In the genomic region with DNA sequence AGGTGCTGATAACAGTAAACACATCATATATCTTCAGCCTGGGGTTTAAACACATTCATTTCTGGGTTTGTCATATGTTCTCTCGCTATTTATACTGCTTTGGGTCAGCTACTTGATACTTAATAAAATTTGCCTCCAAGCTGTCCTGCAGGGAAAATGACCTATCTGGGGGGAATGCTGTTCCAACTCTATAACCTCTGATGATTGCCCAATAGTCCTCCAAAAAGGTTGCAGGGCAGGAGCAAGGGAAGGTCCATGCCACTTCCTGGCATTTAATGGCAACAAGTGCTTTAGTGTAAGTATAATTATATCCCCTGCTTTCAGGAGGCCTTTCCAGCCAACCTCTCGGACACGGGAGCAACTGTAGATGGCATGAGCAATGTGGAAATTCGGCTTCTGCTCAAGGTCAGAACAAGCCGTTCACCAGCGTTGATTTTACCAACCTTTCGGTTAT, we compare ENCODE assay signal across 15 cellular contexts.
DNase-seq lines count a peak whose midpoint lies in the region; ATAC-seq and TF ChIP-seq lines count a peak whose summit lies in the region.
"Had no signal": no experiment of that assay in that cellular context is flagged by ENCODE, and none has a peak within 500 bp of the region (broad histone marks: within the 10 kb centered on the region; RNA-seq: fewer than 3 reads in every experiment).

No MANE protein-coding gene starts in this region.

- DNase-seq in SK-N-MC (ENCODE audit: low read depth, low spot score): no peak
- DNase-seq in foreskin fibroblast: peak; percentile 49 to 65
- no peak for DNase-seq in lung (ENCODE audit: low spot score)
- DNase-seq in NCI-H2227 treated with DMSO at 0.1 percent for 48 hours (lab: John Stamatoyannopoulos, UW): no peak
- no peak for DNase-seq in NCI-H1105 treated with DMSO at 0.1 percent for 48 hours (lab: John Stamatoyannopoulos, UW)
- no peak for DNase-seq in colonic mucosa
- no peak for DNase-seq in medulla oblongata (ENCODE audit: extremely low spot score)
- DNase-seq: activated naive CD4-positive, alpha-beta T cell; effector memory CD8-positive, alpha-beta T cell; naive thymus-derived CD4-positive, alpha-beta T cell; NCI-H1417 treated with DMSO at 0.1 percent for 48 hours; NCI-H446 treated with DMSO at 0.1 percent for 48 hours; retina; stimulated activated naive CD8-positive, alpha-beta T cell treated with anti-CD3 and anti-CD28 coated beads, Interleukin-15, Interleukin-2, amounts not matched to agents 100 U/mL and 50 U/mL, for 24 hours had no signal

- H3K4me3 ChIP-seq in SK-N-MC (no peak overlapping the region), foreskin fibroblast (ENCODE audit: low read depth in 1 of 2, low read length in 2 of 2) (no peak overlapping the region), lung (no peak overlapping the region), stomach smooth muscle (ENCODE audit: low read length in 2 of 2) (no peak overlapping the region), colonic mucosa (no peak overlapping the region)

- H3K27ac ChIP-seq in SK-N-MC (0 out of 2 replicates have a peak overlapping the region, but pooled peaks have one; percentile 38), lung (ENCODE audit: low read depth in 1 of 2, low read length in 1 of 2) (peak overlapping the region; percentile 71 to 91), stomach smooth muscle (ENCODE audit: low read length) (peak overlapping the region; percentile 74), colonic mucosa (no peak overlapping the region)

- H3K9me3 ChIP-seq in SK-N-MC (ENCODE audit: low read depth, low read length): no peaks in the 10 kb centered on the region
- no peaks in the 10 kb centered on the region for H3K9me3 ChIP-seq in lung (ENCODE audit: control insufficient read depth in 2 of 2, insufficient read depth in 1 of 2, low read length in 1 of 2)
- H3K9me3 ChIP-seq in stomach smooth muscle (ENCODE audit: control insufficient read depth in 2 of 2, low read length in 2 of 2): no peaks in the 10 kb centered on the region
- H3K9me3 ChIP-seq in colonic mucosa: no peaks in the 10 kb centered on the region

- intact Hi-C loops in colonic mucosa (cut with DNase I): no loop called here

- H3K36me3 ChIP-seq in SK-N-MC (ENCODE audit: insufficient read depth, low read length) (no peaks in the 10 kb centered on the region), lung (ENCODE audit: control insufficient read depth in 2 of 2, insufficient read depth in 2 of 2, low read length in 2 of 2) (no peaks in the 10 kb centered on the region), stomach smooth muscle (ENCODE audit: control insufficient read depth in 2 of 2, insufficient read depth in 2 of 2, low read length in 2 of 2) (no peaks in the 10 kb centered on the region), colonic mucosa (no peaks in the 10 kb centered on the region)

- 63 to 89% methylated on average over 7 of the region's 7 CpGs for WGBS in lung, 2 donors

- H3K27me3 ChIP-seq in lung (ENCODE audit: control insufficient read depth, insufficient read depth) (no peaks in the 10 kb centered on the region), stomach smooth muscle (ENCODE audit: control insufficient read depth in 1 of 2, insufficient read depth in 2 of 2, low read length in 2 of 2) (no peaks in the 10 kb centered on the region), colonic mucosa (no peaks in the 10 kb centered on the region)

- TF ChIP-seq CTCF in foreskin fibroblast (IDR thresholded peaks at IDR 0.05; ENCODE audit: low read depth, low read length): no peak
- no peak for TF ChIP-seq CTCF in lung (IDR thresholded peaks at IDR 0.05; ENCODE audit: control extremely low read depth, extremely low read depth)
- TF ChIP-seq CTCF in colonic mucosa (IDR thresholded peaks at IDR 0.05): no peak

- ATAC-seq in lung (ENCODE audit: insufficient read depth, low FRiP score): no peak
- ATAC-seq: effector memory CD8-positive, alpha-beta T cell; stimulated activated naive CD8-positive, alpha-beta T cell treated with anti-CD3 and anti-CD28 coated beads, Interleukin-15, Interleukin-2, amounts not matched to agents 100 U/mL and 50 U/mL, for 24 hours had no signal

- H3K4me1 ChIP-seq in lung (ENCODE audit: control insufficient read depth in 2 of 2, insufficient read depth in 2 of 2, low read length in 2 of 2) (peaks cover 8% of the 10 kb centered on the region in 2 donors), stomach smooth muscle (ENCODE audit: control insufficient read depth, insufficient read depth, low read length) (peaks cover 16% of the 10 kb centered on the region), colonic mucosa (no peaks in the 10 kb centered on the region)

- H3K9ac ChIP-seq in SK-N-MC (ENCODE audit: insufficient read length) (no peak overlapping the region), stomach smooth muscle (ENCODE audit: low read length in 2 of 2) (no peak overlapping the region), colonic mucosa (ENCODE audit: low read depth in 2 of 2, low read length in 2 of 2) (no peak overlapping the region)

Comparison
In these comparisons a context has a peak if more than half of its experiments do, and no peak if none do; other contexts are left out.
1. DNase-seq: peak in foreskin fibroblast (2 of 2); none in SK-N-MC (single experiment), lung (single experiment), NCI-H2227 treated with DMSO at 0.1 percent for 48 hours (single experiment), NCI-H1105 treated with DMSO at 0.1 percent for 48 hours (single experiment), colonic mucosa (single experiment) and medulla oblongata (single experiment).